ENCODE assay signal across 23 cellular contexts in the genomic region with DNA sequence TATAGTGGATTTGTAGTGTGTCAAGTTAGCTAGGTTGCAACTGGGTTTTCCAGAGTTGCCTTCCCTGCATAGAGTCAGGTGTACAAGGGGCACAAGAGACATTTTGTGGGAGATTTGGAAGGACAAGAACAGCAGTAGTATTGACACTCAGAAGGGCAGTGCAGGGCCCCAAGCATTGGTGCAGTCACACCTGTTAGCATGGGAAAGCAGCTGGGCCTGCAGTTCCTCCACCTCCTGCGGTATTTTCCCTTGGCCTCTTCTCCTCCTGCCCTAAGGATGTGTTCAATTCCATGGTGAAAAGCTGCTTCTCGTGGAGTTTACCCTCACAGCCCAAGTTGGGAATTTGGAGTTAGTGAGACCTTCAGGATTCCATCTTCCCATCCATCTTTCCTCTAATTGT. TPM values are rescaled to one million over a fixed set of nuclear protein-coding genes. Genes with fewer than 3 reads are reported as not detected.
"Had no signal": no experiment of that assay in that cellular context is flagged by ENCODE, and none has a peak within 500 bp of the region (broad histone marks: within the 10 kb centered on the region; RNA-seq: fewer than 3 reads in every experiment).

No MANE protein-coding gene starts in this region.

- H3K27me3 ChIP-seq: MG63 had no signal

- DNase-seq: Karpas-422, Kasumi-1, MG63, MM.1S, MV-4-11, NCI-H1048, NCI-H1092, NCI-H1105, NCI-H1105 treated with DMSO at 0.1 percent for 48 hours, NCI-H1436, NCI-H1436 treated with DMSO at 0.1 percent for 48 hours, NCI-H1694, NCI-H1694 treated with DMSO at 0.1 percent for 48 hours, NCI-H1930, NCI-H2081 treated with DMSO at 0.1 percent for 48 hours, NCI-H2107, NCI-H2171, NCI-H2227 treated with DMSO at 0.1 percent for 48 hours, NCI-H446, NCI-H446 treated with DMSO at 0.1 percent for 48 hours, NCI-H524 had no signal

- H3K4me3 ChIP-seq: MG63 had no signal

- H3K36me3 ChIP-seq: MG63 had no signal

- H3K9me3 ChIP-seq: MG63 had no signal

RNA-seq across cellular contexts. Expression of gene TRABD2B, which starts 47.1 kb away (rescaled TPM):
- total RNA-seq: LHCN-M2, M059J had no signal
